ENCODE assay signal across 9 cellular contexts in genomic region chr20:32203556-32204484, GRCh38. TPM values are rescaled to one million over a fixed set of nuclear protein-coding genes. Genes with fewer than 3 reads are reported as not detected.
DNase-seq lines count a peak whose midpoint lies in the region; ATAC-seq, FAIRE-seq and TF ChIP-seq lines count a peak whose summit lies in the region.
"Had no signal": no experiment of that assay in that cellular context is flagged by ENCODE, and none has a peak within 500 bp of the region (broad histone marks: within the 10 kb centered on the region; RNA-seq: fewer than 3 reads in every experiment).

No MANE protein-coding gene starts in this region.

- peaks cover 11% of the 10 kb centered on the region; the same call in 1 of the 2 replicates for H3K23me2 ChIP-seq in H1 (ENCODE audit: low read depth, low read length)

- FAIRE-seq in H1 (lab: Jason Lieb, UNC) = no peak

- H3K79me2 ChIP-seq in H1 (ENCODE audit: control insufficient read depth in 1 of 2, insufficient read depth in 2 of 2, low read length in 2 of 2) = peaks cover 19 to 86% of the 10 kb centered on the region in 2 experiments

- no peak overlapping the region for H2BK12ac ChIP-seq in H1 (ENCODE audit: low read depth, low read length)

- H3K14ac ChIP-seq in H1 (ENCODE audit: insufficient read length) = no peak overlapping the region

- intact Hi-C loops in CD4-positive, alpha-beta T cell (cut with DNase I, micrococcal nuclease) = loop anchor here in 1 of 2 experiments (10.0 kb wide), 1 partner anchor 621 kb away; no protein-coding TSS in a partner anchor

- H4K5ac ChIP-seq in H1 (ENCODE audit: insufficient read length, low read depth, low read length) = no peak overlapping the region

- no peak overlapping the region for H2BK5ac ChIP-seq in H1 (ENCODE audit: low read depth, low read length)

- no peak for TF ChIP-seq POLR2A in H1 (IDR thresholded peaks at IDR 0.05; ENCODE audit: control extremely low read depth in 1 of 2, low read depth in 2 of 2, low read length in 2 of 2)

- H2AK5ac ChIP-seq in H1 (ENCODE audit: low read depth, low read length) = no peak overlapping the region; the same call in 1 of the 2 replicates

- no peak overlapping the region for H3K4ac ChIP-seq in H1 (replicated peaks; ENCODE audit: insufficient read length, low read depth, low read length)

- H3K4me3 ChIP-seq in H1 (ENCODE audit: extremely low read depth in 1 of 4, insufficient read depth in 2 of 4, low read depth in 3 of 4, low read length in 4 of 4) = no peak overlapping the region
- H3K4me3 ChIP-seq in skeletal muscle cell (ENCODE audit: low read depth, low read length) = no peak overlapping the region

- in situ Hi-C loops in ACHN (cut with HindIII; ENCODE audit: low pct_ligation_motif_present, low pct_unique_long_range_greater_than_20kb, low sequenced_read_pairs) = no loop called here

- H4K8ac ChIP-seq in H1 (ENCODE audit: extremely low read depth, insufficient read depth, low read length) = no peak overlapping the region

- no peak overlapping the region for H2BK120ac ChIP-seq in H1 (replicated peaks; ENCODE audit: low read depth, low read length)

- POLR2A ChIA-PET in CD4-positive, alpha-beta T cell (lab: Charles Lee) = no interaction called here
- POLR2A ChIA-PET in T-cell (lab: Charles Lee) = no interaction called here
- POLR2A ChIA-PET in H1 (lab: Charles Lee; ENCODE audit: partially characterized antibody) = interaction anchor here (0.9 to 8.7 kb wide), 5 partner anchors 13 to 150 kb away, joined by 3 to 77 read pairs (median 3); no protein-coding TSS in a partner anchor

- H3K36me3 ChIP-seq in H1 (ENCODE audit: control insufficient read depth in 2 of 4, insufficient read depth in 4 of 4, low read length in 3 of 4) = peaks cover 21 to 32% (median 27%) of the 10 kb centered on the region in 4 experiments

- no peak overlapping the region for H3K18ac ChIP-seq in H1 (ENCODE audit: extremely low read depth, low read length)

- H3K9ac ChIP-seq in H1 (replicated peaks in 1 of 4; ENCODE audit: extremely low read depth in 1 of 4, low read depth in 3 of 4, low read length in 3 of 4) = peak overlapping the region in 3 of 4 experiments; percentile 10 to 82 (median 14); a peak in 3 of 7 replicates

- peaks cover 0 to 25% (median 20%) of the 10 kb centered on the region in 4 experiments; a peak in 4 of 7 replicates for H3K4me1 ChIP-seq in H1 (replicated peaks in 1 of 4; ENCODE audit: control insufficient read depth in 3 of 4, insufficient read depth in 4 of 4, low read length in 3 of 4)

- no peak for TF ChIP-seq RAD21 in H1 (IDR thresholded peaks at IDR 0.05 in 1 of 2, conservative IDR thresholded peaks at IDR 0.05 in 1 of 2; ENCODE audit: low read depth in 2 of 2, low read length in 2 of 2)

- no peak for DNase-seq in CD4-positive, alpha-beta T cell
- DNase-seq in T-cell (no peak), H1 (ENCODE audit: low read depth in 1 of 2, low spot score in 2 of 2) (no peak), skeletal muscle cell (ENCODE audit: low read depth) (peak; percentile 57), NCI-H1092 (lab: John Stamatoyannopoulos, UW) (no peak), HK-2 (ENCODE audit: unreplicated experiment) (no peak), ACHN (no peak)
- DNase-seq: activated B cell treated with CpG ODN at 0.5 μM for 24 hours had no signal

- TF ChIP-seq EP300 in H1 (IDR thresholded peaks at IDR 0.05; ENCODE audit: borderline replicate concordance in 1 of 2, low read depth in 2 of 2, low read length in 2 of 2) = no peak

- H3K9me3 ChIP-seq in CD4-positive, alpha-beta T cell (ENCODE audit: control insufficient read depth, low read length) = no peaks in the 10 kb centered on the region
- H3K9me3 ChIP-seq in H1 (ENCODE audit: insufficient read depth in 2 of 2, low read depth in 1 of 2, low read length in 1 of 2) = no peaks in the 10 kb centered on the region

- H3K4me1 Mint-ChIP-seq in CD4-positive, alpha-beta T cell (ENCODE audit: low read depth) = peaks cover 62% of the 10 kb centered on the region
- peaks cover 67 to 70% (median 70%) of the 10 kb centered on the region in 3 donors for H3K4me1 Mint-ChIP-seq in T-cell

- no peak overlapping the region for H3K23ac ChIP-seq in H1 (ENCODE audit: insufficient read length)

- H3K27me3 Mint-ChIP-seq in CD4-positive, alpha-beta T cell = no peaks in the 10 kb centered on the region
- H3K27me3 Mint-ChIP-seq in T-cell = no peaks in the 10 kb centered on the region
- H3K27me3 Mint-ChIP-seq: activated B cell treated with CpG ODN at 0.5 μM for 24 hours had no signal

- WGBS in H1 (ENCODE audit: extremely low coverage in 1 of 2, insufficient coverage in 1 of 2, insufficient read length in 1 of 2, insufficient replicate concordance in 2 of 2, low coverage in 1 of 2, low lambda C conversion rate in 2 of 2, missing lambda C conversion rate in 1 of 2), 2 experiments = 83% methylated on average over 11 of the region's 11 CpGs; no CpG with 5 or more reads in 1 of the 2 experiments

- peaks cover 69% of the 10 kb centered on the region for H3K36me3 Mint-ChIP-seq in CD4-positive, alpha-beta T cell (ENCODE audit: low read depth)
- peaks cover 8% of the 10 kb centered on the region for H3K36me3 Mint-ChIP-seq in T-cell

- H3K27me3 ChIP-seq in CD4-positive, alpha-beta T cell (ENCODE audit: control insufficient read depth, insufficient read depth, low read length) = no peaks in the 10 kb centered on the region
- no peaks in the 10 kb centered on the region; a peak in 2 of 7 replicates for H3K27me3 ChIP-seq in H1 (replicated peaks in 1 of 4; ENCODE audit: control insufficient read depth in 3 of 4, extremely low read depth in 1 of 4, insufficient read depth in 3 of 4, low read length in 3 of 4)

- no peaks in the 10 kb centered on the region for H3K9me3 Mint-ChIP-seq in CD4-positive, alpha-beta T cell
- H3K9me3 Mint-ChIP-seq in T-cell = no peaks in the 10 kb centered on the region
- H3K9me3 Mint-ChIP-seq: activated B cell treated with CpG ODN at 0.5 μM for 24 hours had no signal

- H3K4me2 ChIP-seq in H1 (ENCODE audit: insufficient read depth in 1 of 2, low read depth in 2 of 2, low read length in 2 of 2) = peak overlapping the region in 1 of 2 experiments; percentile 16; a peak in 2 of 4 replicates

- peak overlapping the region; percentile 92 for H3K27ac Mint-ChIP-seq in CD4-positive, alpha-beta T cell
- peak overlapping the region; percentile 36 to 50 for H3K27ac Mint-ChIP-seq in T-cell

- ATAC-seq in CD4-positive, alpha-beta T cell (ENCODE audit: poor library complexity) = no peak
- no peak for ATAC-seq in T-cell (replicated peaks in 1 of 4)
- no peak for ATAC-seq in HG03039 (IDR thresholded peaks at IDR 0.05; ENCODE audit: unreplicated experiment)

- H2BK15ac ChIP-seq in H1 (ENCODE audit: low read length) = no peak overlapping the region

- H3K56ac ChIP-seq in H1 (replicated peaks; ENCODE audit: insufficient read length, low read depth, low read length) = no peak overlapping the region

- peak overlapping the region; percentile 17 for H3K27ac ChIP-seq in CD4-positive, alpha-beta T cell (ENCODE audit: low read depth, low read length)
- no peak overlapping the region for H3K27ac ChIP-seq in H1 (ENCODE audit: low read depth, low read length)

- CTCF ChIA-PET in CD4-positive, alpha-beta T cell (lab: Charles Lee) = no interaction called here
- CTCF ChIA-PET in T-cell (lab: Charles Lee) = no interaction called here
- CTCF ChIA-PET in H1 (lab: Charles Lee; ENCODE audit: partially characterized antibody) = interaction anchor here (0.6 to 0.7 kb wide), 2 partner anchors 13 to 24 kb away, joined by 3 to 4 read pairs; no protein-coding TSS in a partner anchor

- H3K79me1 ChIP-seq in H1 (ENCODE audit: low read depth, low read length) = peaks cover 16% of the 10 kb centered on the region

- no peak overlapping the region for H2AFZ ChIP-seq in H1 (ENCODE audit: low read length)

- peaks cover 11 to 22% of the 10 kb centered on the region in 2 experiments for H4K20me1 ChIP-seq in H1 (replicated peaks in 1 of 2; ENCODE audit: control insufficient read depth in 1 of 2, insufficient read depth in 2 of 2, low read length in 2 of 2)

- no peak overlapping the region for H4K91ac ChIP-seq in H1 (replicated peaks; ENCODE audit: insufficient read length, low read length)

- TF ChIP-seq CTCF in CD4-positive, alpha-beta T cell (IDR thresholded peaks at IDR 0.05) = no peak
- TF ChIP-seq CTCF in H1 (IDR thresholded peaks at IDR 0.05; ENCODE audit: control extremely low read depth in 1 of 3, insufficient read depth in 1 of 3, low read depth in 1 of 3, low read length in 3 of 3) = no peak

- H3K4me3 Mint-ChIP-seq in CD4-positive, alpha-beta T cell = peak overlapping the region; percentile 47
- no peak overlapping the region for H3K4me3 Mint-ChIP-seq in T-cell
- H3K4me3 Mint-ChIP-seq: activated B cell treated with CpG ODN at 0.5 μM for 24 hours had no signal

- no peak overlapping the region for H2BK20ac ChIP-seq in H1 (ENCODE audit: low read length)

TF ChIP-seq in H1, 55 proteins besides CTCF, POLR2A, EP300 and RAD21 (continues in another document):
- TF ChIP-seq NANOG (IDR thresholded peaks at IDR 0.05; ENCODE audit: insufficient read depth, low read depth, low read length, poor library complexity, severe bottlenecking) = no peak
- no peak for TF ChIP-seq SRF (IDR thresholded peaks at IDR 0.05; ENCODE audit: low read depth, low read length)
- TF ChIP-seq RXRA (IDR thresholded peaks at IDR 0.05; ENCODE audit: insufficient read depth, low read depth, low read length) = no peak

RNA-seq across cellular contexts. Expression of gene PLAGL2, which starts 3.7 kb away (rescaled TPM):
- 10 to 100 TPM; 15.6 to 16.9 TPM for total RNA-seq in CD4-positive, alpha-beta T cell
- total RNA-seq in T-cell = 10 to 100 TPM; 12.6 to 18.2 (median 16.3) TPM
- 25.4 and 26.1 TPM in 2 replicates for total RNA-seq in H1 (2021; fragmentation: NEBNext Ultra II Directional; extraction: Animal tissue kit (Norgen Biotek cat#: 25700))
- polyA plus RNA-seq in H1 (2011; rRNA removed) = 20.6 and 26.7 TPM in 2 replicates
- polyA plus RNA-seq in H1 (2011; cell fraction: cytosol; rRNA removed) = 13.6 TPM
- polyA plus RNA-seq in H1 (2011; cell fraction: nucleus; rRNA removed) = 16.7 TPM
- 23.8 to 28.5 TPM (median 26.4 TPM) in 4 replicates for polyA plus RNA-seq in H1 (2012, experiment 1 of 2)
- 20.3 TPM for polyA plus RNA-seq in H1 (2012, experiment 2 of 2)
- polyA plus RNA-seq in H1 (2013, experiment 1 of 2) = 19.4 TPM
- 19.7 TPM for polyA plus RNA-seq in H1 (2013, experiment 2 of 2)
- 26.9 and 28.7 TPM in 2 replicates for polyA minus RNA-seq in H1 (2011; rRNA and poly(A)+ RNA removed)
- polyA minus RNA-seq in H1 (2011; cell fraction: cytosol; rRNA and poly(A)+ RNA removed) = 20.6 TPM
- 18.4 TPM for polyA minus RNA-seq in H1 (2011; cell fraction: nucleus; rRNA and poly(A)+ RNA removed)

RNA-seq across cellular contexts. Expression of gene POFUT1, which starts 3.9 kb away (rescaled TPM):
- 1 to 10 TPM; 7.5 to 8.8 TPM for total RNA-seq in CD4-positive, alpha-beta T cell
- 10 to 100 TPM; 13.2 to 20.6 (median 17.7) TPM for total RNA-seq in T-cell
- 24.4 and 24.5 TPM in 2 replicates for total RNA-seq in H1 (2021; fragmentation: NEBNext Ultra II Directional; extraction: Animal tissue kit (Norgen Biotek cat#: 25700))
- 19.4 and 23.5 TPM in 2 replicates for polyA plus RNA-seq in H1 (2011; rRNA removed)
- polyA plus RNA-seq in H1 (2011; cell fraction: cytosol; rRNA removed) = 23.1 TPM
- polyA plus RNA-seq in H1 (2011; cell fraction: nucleus; rRNA removed) = 27.9 TPM
- polyA plus RNA-seq in H1 (2012, experiment 1 of 2) = 19.9 to 22.6 TPM (median 21.3 TPM) in 4 replicates
- polyA plus RNA-seq in H1 (2012, experiment 2 of 2) = 21.9 TPM
- polyA plus RNA-seq in H1 (2013, experiment 1 of 2) = 27.9 TPM
- 31.3 TPM for polyA plus RNA-seq in H1 (2013, experiment 2 of 2)
- polyA minus RNA-seq in H1 (2011; rRNA and poly(A)+ RNA removed) = 30.4 and 33.9 TPM in 2 replicates
- polyA minus RNA-seq in H1 (2011; cell fraction: cytosol; rRNA and poly(A)+ RNA removed) = 22.5 TPM
- polyA minus RNA-seq in H1 (2011; cell fraction: nucleus; rRNA and poly(A)+ RNA removed) = 26.9 TPM
